ENCODE assay signal across 23 cellular contexts in genomic region chr20:32312718-32313424, GRCh38.
"Had no signal": no experiment of that assay in that cellular context is flagged by ENCODE, and none has a peak within 500 bp of the region (broad histone marks: within the 10 kb centered on the region; RNA-seq: fewer than 3 reads in every experiment).

No MANE protein-coding gene starts in this region.

- H3K27me3 Mint-ChIP-seq: activated CD4-positive, alpha-beta T cell treated with anti-CD3 and anti-CD28 coated beads, Interleukin-2, amount 10 ng/mL, durations not matched to agents 7 days and 5 days; activated CD8-positive, alpha-beta memory T cell treated with anti-CD3 and anti-CD28 coated beads, Interleukin-2, amount 10 ng/mL, durations not matched to agents 7 days and 5 days; activated naive CD4-positive, alpha-beta T cell treated with anti-CD3 and anti-CD28 coated beads, Interleukin-2, amount 10 ng/mL, durations not matched to agents 7 days and 5 days; activated naive CD8-positive, alpha-beta T cell treated with anti-CD3 and anti-CD28 coated beads for 36 hours; T-helper 17 cell had no signal

- H3K4me3 ChIP-seq: cardiac muscle cell, PC-9 had no signal

- H3K27me3 ChIP-seq: brain microvascular endothelial cell, cardiac muscle cell had no signal

- H3K27ac Mint-ChIP-seq: activated CD4-positive, alpha-beta T cell treated with anti-CD3 and anti-CD28 coated beads, Interleukin-2, amount 10 ng/mL, durations not matched to agents 7 days and 5 days; activated CD8-positive, alpha-beta memory T cell treated with anti-CD3 and anti-CD28 coated beads, Interleukin-2, amount 10 ng/mL, durations not matched to agents 7 days and 5 days; activated naive CD4-positive, alpha-beta T cell treated with anti-CD3 and anti-CD28 coated beads, Interleukin-2, amount 10 ng/mL, durations not matched to agents 7 days and 5 days; activated T-helper 2 cell treated with anti-CD3 and anti-CD28 coated beads, Interferon-gamma antibody, Interleukin-2, Interleukin-4, amounts not matched to agents 10 μg/mL and 5 μg/mL and 100 μg/mL, durations not matched to agents 14 hours and 24 hours and 36 hours; WTC11 had no signal

- H3K4me1 Mint-ChIP-seq: WTC11 had no signal

- DNase-seq: activated CD4-positive, alpha-beta T cell treated with anti-CD3 and anti-CD28 coated beads, Interleukin-2, amount 10 ng/mL, durations not matched to agents 7 days and 5 days; activated CD4-positive, CD25-positive, alpha-beta regulatory T cell treated with anti-CD3 and anti-CD28 coated beads, Interleukin-2, amount 50 U/mL, for 72 hours; activated CD8-positive, alpha-beta memory T cell treated with anti-CD3 and anti-CD28 coated beads, Interleukin-2, amount 10 ng/mL, durations not matched to agents 7 days and 5 days; activated gamma-delta T cell treated with Interleukin-2 at 50 U/mL for 16 hours; activated naive CD4-positive, alpha-beta T cell treated with anti-CD3 and anti-CD28 coated beads, Interleukin-2, amount 10 ng/mL, durations not matched to agents 7 days and 5 days; activated naive CD8-positive, alpha-beta T cell treated with anti-CD3 and anti-CD28 coated beads for 36 hours; activated T-cell treated with anti-CD3 and anti-CD28 coated beads, Interleukin-2, amount 50 U/mL, for 48 hours; brain microvascular endothelial cell; cerebellar nuclear complex; Kasumi-1; NCI-H1048; NCI-H146; NCI-H187 treated with DMSO at 0.1 percent for 48 hours; NCI-H2081 treated with DMSO at 0.1 percent for 48 hours; NCI-H446; NCI-H524; PC-9; SIG-M5; T-helper 17 cell; T-helper 9 cell had no signal

- ATAC-seq: activated CD8-positive, alpha-beta memory T cell treated with anti-CD3 and anti-CD28 coated beads, Interleukin-2, amount 10 ng/mL, durations not matched to agents 7 days and 5 days; T-helper 17 cell; WTC11 had no signal

- H3K27ac ChIP-seq: brain microvascular endothelial cell, cardiac muscle cell, PC-9 had no signal

- H3K9me3 Mint-ChIP-seq: activated CD4-positive, alpha-beta T cell treated with anti-CD3 and anti-CD28 coated beads, Interleukin-2, amount 10 ng/mL, durations not matched to agents 7 days and 5 days; activated naive CD4-positive, alpha-beta T cell treated with anti-CD3 and anti-CD28 coated beads, Interleukin-2, amount 10 ng/mL, durations not matched to agents 7 days and 5 days; activated naive CD8-positive, alpha-beta T cell treated with anti-CD3 and anti-CD28 coated beads for 36 hours; activated T-helper 2 cell treated with anti-CD3 and anti-CD28 coated beads, Interferon-gamma antibody, Interleukin-2, Interleukin-4, amounts not matched to agents 10 μg/mL and 5 μg/mL and 100 μg/mL, durations not matched to agents 14 hours and 24 hours and 36 hours; WTC11 had no signal

- H3K4me3 Mint-ChIP-seq: activated CD4-positive, alpha-beta T cell treated with anti-CD3 and anti-CD28 coated beads, Interleukin-2, amount 10 ng/mL, durations not matched to agents 7 days and 5 days; activated CD8-positive, alpha-beta memory T cell treated with anti-CD3 and anti-CD28 coated beads, Interleukin-2, amount 10 ng/mL, durations not matched to agents 7 days and 5 days; activated naive CD4-positive, alpha-beta T cell treated with anti-CD3 and anti-CD28 coated beads, Interleukin-2, amount 10 ng/mL, durations not matched to agents 7 days and 5 days; activated naive CD8-positive, alpha-beta T cell treated with anti-CD3 and anti-CD28 coated beads for 36 hours; T-helper 17 cell; WTC11 had no signal
